ENCODE assay signal across 29 cellular contexts in the genomic region with DNA sequence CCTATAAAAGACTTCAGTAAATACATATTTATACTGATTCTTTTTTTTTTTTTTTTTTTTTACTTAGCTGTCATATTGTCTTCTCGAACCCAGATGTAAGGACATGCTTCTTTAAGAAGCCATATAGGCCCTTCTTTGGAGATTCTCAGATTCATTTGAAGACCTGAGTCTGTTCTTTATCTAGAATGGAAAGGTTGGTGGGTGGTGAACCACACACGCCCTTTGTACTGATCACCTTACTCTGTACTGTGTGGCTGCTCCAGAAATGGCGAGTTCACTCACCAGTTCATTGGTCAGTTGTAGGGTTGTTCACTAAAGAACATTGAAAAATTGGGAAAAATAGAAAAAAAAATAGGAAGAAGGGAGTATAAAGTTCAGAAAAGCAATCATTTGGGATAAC.
"Had no signal": no experiment of that assay in that cellular context is flagged by ENCODE, and none has a peak within 500 bp of the region (broad histone marks: within the 10 kb centered on the region; RNA-seq: fewer than 3 reads in every experiment).

No MANE protein-coding gene starts in this region.

- H3K4me1 Mint-ChIP-seq: natural killer cell; nephron; neural progenitor cell; stimulated activated memory B cell treated with anti-CD40 and anti-IgM and Interleukin-4, amounts not matched to agents 10 μg/mL and 1 μg/mL and 100 μg/mL, for 72 hours had no signal

- H3K27me3 ChIP-seq: neural progenitor cell, ovary, right lobe of liver, sigmoid colon, spleen, stomach, thyroid gland, tibial nerve, upper lobe of left lung, vagina had no signal

- H3K27ac Mint-ChIP-seq: naive thymus-derived CD4-positive, alpha-beta T cell; natural killer cell; nephron; neural progenitor cell; progenitor cell of endocrine pancreas; stimulated activated memory B cell treated with anti-CD40 and anti-IgM and Interleukin-4, amounts not matched to agents 10 μg/mL and 1 μg/mL and 100 μg/mL, for 72 hours had no signal

- ATAC-seq: naive thymus-derived CD4-positive, alpha-beta T cell; natural killer cell; psoas muscle; right cardiac atrium; right lobe of liver; stimulated activated memory B cell treated with anti-CD40 and anti-IgM and Interleukin-4, amounts not matched to agents 10 μg/mL and 1 μg/mL and 100 μg/mL, for 72 hours had no signal

- H3K27me3 Mint-ChIP-seq: naive thymus-derived CD4-positive, alpha-beta T cell; progenitor cell of endocrine pancreas; stimulated activated memory B cell treated with anti-CD40 and anti-IgM and Interleukin-4, amounts not matched to agents 10 μg/mL and 1 μg/mL and 100 μg/mL, for 72 hours had no signal

- H3K9me3 Mint-ChIP-seq: naive thymus-derived CD4-positive, alpha-beta T cell; natural killer cell; stimulated activated memory B cell treated with anti-CD40 and anti-IgM and Interleukin-4, amounts not matched to agents 10 μg/mL and 1 μg/mL and 100 μg/mL, for 72 hours had no signal

- FAIRE-seq: urothelium cell line had no signal

- H3K36me3 ChIP-seq: ovary, thyroid gland had no signal

- H3K27ac ChIP-seq: neural progenitor cell, ovary, parathyroid adenoma, psoas muscle, right lobe of liver, sigmoid colon, spleen, stomach, thoracic aorta, thyroid gland, tibial nerve, upper lobe of left lung, vagina had no signal

- H3K9me3 ChIP-seq: ovary, psoas muscle, right lobe of liver, sigmoid colon, spleen, stomach, thoracic aorta, thyroid gland, tibial nerve, upper lobe of left lung, vagina had no signal

- H3K4me1 ChIP-seq: neural progenitor cell, parathyroid adenoma, psoas muscle, right lobe of liver, sigmoid colon, spleen, stomach, tibial nerve, upper lobe of left lung, vagina had no signal

- H3K4me3 Mint-ChIP-seq: naive thymus-derived CD4-positive, alpha-beta T cell; natural killer cell; nephron; neural progenitor cell; stimulated activated memory B cell treated with anti-CD40 and anti-IgM and Interleukin-4, amounts not matched to agents 10 μg/mL and 1 μg/mL and 100 μg/mL, for 72 hours had no signal

- H3K4me3 ChIP-seq: neural progenitor cell, ovary, psoas muscle, right lobe of liver, sigmoid colon, smooth muscle cell, spleen, stomach, thoracic aorta, thyroid gland, tibial nerve, upper lobe of left lung, vagina had no signal

- DNase-seq: naive thymus-derived CD4-positive, alpha-beta T cell; natural killer cell; occipital lobe; ovary; posterior cingulate gyrus; psoas muscle; right cardiac atrium; right lobe of liver; sigmoid colon; spleen; stimulated activated CD4-positive, alpha-beta T cell treated with anti-CD3 and anti-CD28 coated beads, Interleukin-12 subunit alpha, Interleukin-12 subunit beta, amount 100 ng/mL, for 4 hours; stimulated activated CD4-positive, alpha-beta T cell treated with anti-CD3 and anti-CD28 coated beads, Interleukin-1b, Interleukin-23, amount 100 ng/mL, for 48 hours; stimulated activated CD4-positive, alpha-beta T cell treated with anti-CD3 and anti-CD28 coated beads, Interleukin-4, amount 100 ng/mL, for 1 hour; stimulated activated CD4-positive, alpha-beta T cell treated with anti-CD3 and anti-CD28 coated beads, Interleukin-4, amount 100 ng/mL, for 4 hours; stimulated activated CD8-positive, alpha-beta memory T cell treated with anti-CD3 and anti-CD28 coated beads, Interleukin-4, amount 100 ng/mL, for 48 hours; stimulated activated naive CD4-positive, alpha-beta T cell treated with Interleukin-2 at 50 U/mL for 16 hours; stomach; thyroid gland; upper lobe of left lung had no signal

- H3K36me3 Mint-ChIP-seq: natural killer cell had no signal
